In genomic region chr7:7653568-7654187, GRCh38 we compare ENCODE assay signal across 8 cellular contexts. TPM values are rescaled to one million over a fixed set of nuclear protein-coding genes. Genes with fewer than 3 reads are reported as not detected.
DNase-seq lines count a peak whose midpoint lies in the region; ATAC-seq and TF ChIP-seq lines count a peak whose summit lies in the region.

No MANE protein-coding gene starts in this region.

- ATAC-seq in GM21737 (IDR thresholded peaks at IDR 0.05; ENCODE audit: unreplicated experiment): no peak

- intact Hi-C loops in Calu3 (cut with micrococcal nuclease; ENCODE audit: unreplicated experiment): loop anchor here (10.0 kb wide), 1 partner anchor 561 kb away; no protein-coding TSS in a partner anchor

- CTCF ChIA-PET in Calu3 (lab: Charles Lee): interaction anchor here (1.7 kb wide), 1 partner anchor 11 kb away, joined by 3 read pairs; no protein-coding TSS in a partner anchor
- CTCF ChIA-PET in activated CD4-positive, alpha-beta T cell treated with anti-CD3 and anti-CD28 coated beads, Interleukin-2, amount 10 ng/mL, durations not matched to agents 7 days and 5 days (lab: Charles Lee): interaction anchor here (0.6 kb wide), 1 partner anchor 12 kb away, joined by 3 read pairs; no protein-coding TSS in a partner anchor

- H3K4me1 Mint-ChIP-seq in Calu3 (ENCODE audit: low read depth, unreplicated experiment): peaks cover 7% of the 10 kb centered on the region
- H3K4me1 Mint-ChIP-seq in activated CD4-positive, alpha-beta T cell treated with anti-CD3 and anti-CD28 coated beads, Interleukin-2, amount 10 ng/mL, durations not matched to agents 7 days and 5 days: peaks cover 18% of the 10 kb centered on the region

- POLR2A ChIA-PET in activated CD4-positive, alpha-beta T cell treated with anti-CD3 and anti-CD28 coated beads, Interleukin-2, amount 10 ng/mL, durations not matched to agents 7 days and 5 days (lab: Charles Lee): no interaction called here

- no peaks in the 10 kb centered on the region for H3K27me3 Mint-ChIP-seq in Calu3 (ENCODE audit: unreplicated experiment)
- no peaks in the 10 kb centered on the region for H3K27me3 Mint-ChIP-seq in activated CD4-positive, alpha-beta T cell treated with anti-CD3 and anti-CD28 coated beads, Interleukin-2, amount 10 ng/mL, durations not matched to agents 7 days and 5 days

- TF ChIP-seq CTCF in Calu3 (IDR thresholded peaks at IDR 0.05; ENCODE audit: unreplicated experiment): peak; percentile 91

- no peak overlapping the region for H3K27ac Mint-ChIP-seq in Calu3 (ENCODE audit: unreplicated experiment)
- no peak overlapping the region for H3K27ac Mint-ChIP-seq in activated CD4-positive, alpha-beta T cell treated with anti-CD3 and anti-CD28 coated beads, Interleukin-2, amount 10 ng/mL, durations not matched to agents 7 days and 5 days

- DNase-seq in Calu3 (peak; percentile 58), HCEC 1CT (peak; percentile 31), kidney glomerular epithelial cell (lab: John Stamatoyannopoulos, UW) (peak; percentile 1), NCI-H2107 (lab: John Stamatoyannopoulos, UW) (no peak), NCI-H128 (lab: John Stamatoyannopoulos, UW; ENCODE audit: unreplicated experiment) (no peak)
- DNase-seq in activated CD4-positive, alpha-beta T cell treated with anti-CD3 and anti-CD28 coated beads, Interleukin-2, amount 10 ng/mL, durations not matched to agents 7 days and 5 days: peak; percentile 16
- DNase-seq in stimulated activated naive CD4-positive, alpha-beta T cell (lab: John Stamatoyannopoulos, UW): no peak

- no peaks in the 10 kb centered on the region for H3K9me3 Mint-ChIP-seq in Calu3 (ENCODE audit: low read depth, unreplicated experiment)
- H3K9me3 Mint-ChIP-seq in activated CD4-positive, alpha-beta T cell treated with anti-CD3 and anti-CD28 coated beads, Interleukin-2, amount 10 ng/mL, durations not matched to agents 7 days and 5 days: peaks cover 6% of the 10 kb centered on the region

- BruUV-seq in Calu3 (replicated peaks; lab: Mats Ljungman, UMichigan): no TSS peak

- no peak overlapping the region for H3K4me3 Mint-ChIP-seq in Calu3 (ENCODE audit: low read depth, unreplicated experiment)
- no peak overlapping the region for H3K4me3 Mint-ChIP-seq in activated CD4-positive, alpha-beta T cell treated with anti-CD3 and anti-CD28 coated beads, Interleukin-2, amount 10 ng/mL, durations not matched to agents 7 days and 5 days

- no peaks in the 10 kb centered on the region for H3K36me3 Mint-ChIP-seq in Calu3 (ENCODE audit: insufficient read depth, unreplicated experiment)
- peaks cover 18% of the 10 kb centered on the region for H3K36me3 Mint-ChIP-seq in activated CD4-positive, alpha-beta T cell treated with anti-CD3 and anti-CD28 coated beads, Interleukin-2, amount 10 ng/mL, durations not matched to agents 7 days and 5 days (ENCODE audit: low read depth)

RNA-seq across cellular contexts. Expression of gene UMAD1, which starts 13.1 kb away (rescaled TPM):
- 25.2 and 25.7 TPM in 2 replicates for total RNA-seq in Calu3 (2022)
- 10 to 100 TPM; 16.3 to 16.4 TPM for total RNA-seq in activated CD4-positive, alpha-beta T cell treated with anti-CD3 and anti-CD28 coated beads, Interleukin-2, amount 10 ng/mL, durations not matched to agents 7 days and 5 days

Comparison
In these comparisons a context has a peak if more than half of its experiments do, and no peak if none do; other contexts are left out.
1. DNase-seq: peak in Calu3 (single experiment), HCEC 1CT (single experiment), activated CD4-positive, alpha-beta T cell treated with anti-CD3 and anti-CD28 coated beads, Interleukin-2, amount 10 ng/mL, durations not matched to agents 7 days and 5 days (single experiment) and kidney glomerular epithelial cell (single experiment); none in stimulated activated naive CD4-positive, alpha-beta T cell (0 of 6), NCI-H2107 (single experiment) and NCI-H128 (single experiment).